23 cellular contexts compared by ENCODE assay signal in the genomic region with DNA sequence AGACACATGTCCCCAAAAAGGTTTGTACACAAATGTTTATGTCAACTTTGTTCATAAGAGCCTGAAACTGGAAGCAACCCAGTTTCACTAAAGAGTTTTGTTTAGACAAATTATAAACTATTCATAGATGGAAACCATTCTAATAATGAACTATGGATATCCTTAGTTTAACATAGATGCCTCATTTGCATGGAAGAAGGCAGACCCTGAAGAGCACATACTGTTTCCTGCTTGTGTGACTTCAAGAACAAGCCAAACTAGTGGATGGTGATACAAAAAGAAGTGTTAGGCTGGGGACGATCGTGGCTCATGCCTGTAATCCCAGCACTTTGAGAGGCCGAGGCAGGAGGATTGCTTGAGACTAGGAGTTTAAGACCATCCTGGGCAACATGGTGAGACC. TPM values are rescaled to one million over a fixed set of nuclear protein-coding genes. Genes with fewer than 3 reads are reported as not detected.
"Had no signal": no experiment of that assay in that cellular context is flagged by ENCODE, and none has a peak within 500 bp of the region (broad histone marks: within the 10 kb centered on the region; RNA-seq: fewer than 3 reads in every experiment).

No MANE protein-coding gene starts in this region.

- FAIRE-seq: kidney, pancreas had no signal

- H3K4me1 ChIP-seq: foreskin keratinocyte, pancreas, stomach had no signal

- H3K36me3 ChIP-seq: neutrophil, pancreas, stomach had no signal

- H3K27me3 ChIP-seq: body of pancreas, stomach had no signal

- H3K4me3 ChIP-seq: body of pancreas, lung, pancreas, stomach had no signal

- ATAC-seq: body of pancreas; foreskin keratinocyte; left lobe of liver; natural killer cell treated with Interleukin-12 subunit alpha and Interleukin-12 subunit beta and Interleukin-15 and Interleukin-18, amount 100 ng/mL, for 72 hours; pancreas; sciatic nerve; stimulated activated effector memory CD8-positive, alpha-beta T cell treated with anti-CD3 and anti-CD28 coated beads, Interleukin-12 subunit alpha, Interleukin-12 subunit beta, amount 100 ng/mL, for 72 hours had no signal

- H3K27ac ChIP-seq: body of pancreas, epithelial cell of prostate, foreskin keratinocyte, neutrophil, pancreas, stomach had no signal

- H3K9me3 ChIP-seq: body of pancreas, neutrophil, pancreas, stomach had no signal

- DNase-seq: activated B cell treated with CpG ODN at 0.5 μM for 24 hours; activated CD4-positive, alpha-beta memory T cell treated with anti-CD3 and anti-CD28 coated beads, Interleukin-2, amount 10 ng/mL, durations not matched to agents 7 days and 5 days; activated CD4-positive, alpha-beta T cell treated with anti-CD3 and anti-CD28 coated beads for 4 hours; activated naive CD4-positive, alpha-beta T cell treated with anti-CD3 and anti-CD28 coated beads for 36 hours; activated T-cell treated with anti-CD3 and anti-CD28 coated beads, Interleukin-2, amount 50 U/mL, for 24 hours; body of pancreas; foreskin keratinocyte; glutamatergic neuron; kidney; pancreas; stimulated activated CD4-positive, alpha-beta T cell treated with anti-CD3 and anti-CD28 coated beads, Interleukin-4, amount 100 ng/mL, for 24 hours; stomach had no signal

RNA-seq across cellular contexts. Expression of a gene that starts 48.1 kb away (rescaled TPM):
- total RNA-seq: activated naive CD4-positive, alpha-beta T cell treated with anti-CD3 and anti-CD28 coated beads for 36 hours; cardiac septum; dermis microvascular lymphatic vessel endothelial cell; fibroblast of lung; left lobe of liver; sciatic nerve; temporal lobe had no signal
- polyA plus RNA-seq: fibroblast of lung had no signal
